In the genomic region with DNA sequence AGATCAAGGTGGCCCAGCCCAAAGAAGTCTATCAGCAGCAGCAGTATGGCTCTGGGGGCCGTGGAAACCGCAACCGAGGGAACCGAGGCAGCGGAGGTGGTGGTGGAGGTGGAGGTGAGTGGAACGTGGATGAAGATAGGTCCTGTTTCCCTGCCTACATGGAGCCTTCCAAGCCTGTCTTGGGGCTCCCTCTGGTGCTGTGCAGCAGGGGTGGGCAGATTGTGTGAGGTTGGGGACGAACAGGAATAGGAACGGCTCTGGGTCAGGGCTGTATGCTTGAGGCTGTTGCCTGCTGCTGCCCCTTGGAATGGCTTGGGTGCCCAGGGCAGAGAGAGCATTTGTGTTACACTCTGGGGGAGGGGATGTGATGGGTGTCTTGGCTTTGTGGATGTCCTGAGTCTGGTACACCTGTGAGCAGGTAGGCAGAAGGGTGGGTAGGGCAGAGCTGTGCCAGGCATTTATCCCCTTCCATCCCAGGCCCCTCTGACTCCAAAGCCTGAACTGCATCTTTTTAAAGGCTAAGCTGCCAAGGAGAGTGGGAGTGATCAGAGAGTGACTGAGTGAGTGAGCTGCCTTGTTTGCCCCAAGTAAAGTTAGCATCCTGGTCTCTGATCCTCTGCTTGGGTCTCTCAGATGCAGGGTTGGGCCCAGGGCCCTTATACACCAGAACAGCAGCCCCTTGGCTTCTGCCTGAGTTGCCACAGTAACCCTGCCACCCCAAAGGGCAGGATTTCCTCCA, we compare ENCODE assay signal across 1 cellular context.
TF ChIP-seq lines count a peak whose summit lies in the region.

No MANE protein-coding gene starts in this region.

TF ChIP-seq in H1, 55 proteins besides CTCF, POLR2A, EP300 and RAD21:
- TF ChIP-seq FOSL1 (IDR thresholded peaks at IDR 0.05; ENCODE audit: insufficient read depth, low read depth, low read length) (no peak), TBP (IDR thresholded peaks at IDR 0.05; ENCODE audit: low read depth, low read length) (no peak), SIX5 (IDR thresholded peaks at IDR 0.05; ENCODE audit: low read depth, low read length) (no peak), POU5F1 (IDR thresholded peaks at IDR 0.05; ENCODE audit: low read depth, low read length) (no peak), POLR2AphosphoS5 (IDR thresholded peaks at IDR 0.05; ENCODE audit: low read depth, low read length) (peak; percentile 83; the same call in 1 of the 2 replicates), GABPA (IDR thresholded peaks at IDR 0.05; ENCODE audit: borderline replicate concordance, insufficient read depth, low read length) (no peak), YY1 (IDR thresholded peaks at IDR 0.05; ENCODE audit: low read depth, low read length) (no peak)
- TF ChIP-seq, protein P1, sequence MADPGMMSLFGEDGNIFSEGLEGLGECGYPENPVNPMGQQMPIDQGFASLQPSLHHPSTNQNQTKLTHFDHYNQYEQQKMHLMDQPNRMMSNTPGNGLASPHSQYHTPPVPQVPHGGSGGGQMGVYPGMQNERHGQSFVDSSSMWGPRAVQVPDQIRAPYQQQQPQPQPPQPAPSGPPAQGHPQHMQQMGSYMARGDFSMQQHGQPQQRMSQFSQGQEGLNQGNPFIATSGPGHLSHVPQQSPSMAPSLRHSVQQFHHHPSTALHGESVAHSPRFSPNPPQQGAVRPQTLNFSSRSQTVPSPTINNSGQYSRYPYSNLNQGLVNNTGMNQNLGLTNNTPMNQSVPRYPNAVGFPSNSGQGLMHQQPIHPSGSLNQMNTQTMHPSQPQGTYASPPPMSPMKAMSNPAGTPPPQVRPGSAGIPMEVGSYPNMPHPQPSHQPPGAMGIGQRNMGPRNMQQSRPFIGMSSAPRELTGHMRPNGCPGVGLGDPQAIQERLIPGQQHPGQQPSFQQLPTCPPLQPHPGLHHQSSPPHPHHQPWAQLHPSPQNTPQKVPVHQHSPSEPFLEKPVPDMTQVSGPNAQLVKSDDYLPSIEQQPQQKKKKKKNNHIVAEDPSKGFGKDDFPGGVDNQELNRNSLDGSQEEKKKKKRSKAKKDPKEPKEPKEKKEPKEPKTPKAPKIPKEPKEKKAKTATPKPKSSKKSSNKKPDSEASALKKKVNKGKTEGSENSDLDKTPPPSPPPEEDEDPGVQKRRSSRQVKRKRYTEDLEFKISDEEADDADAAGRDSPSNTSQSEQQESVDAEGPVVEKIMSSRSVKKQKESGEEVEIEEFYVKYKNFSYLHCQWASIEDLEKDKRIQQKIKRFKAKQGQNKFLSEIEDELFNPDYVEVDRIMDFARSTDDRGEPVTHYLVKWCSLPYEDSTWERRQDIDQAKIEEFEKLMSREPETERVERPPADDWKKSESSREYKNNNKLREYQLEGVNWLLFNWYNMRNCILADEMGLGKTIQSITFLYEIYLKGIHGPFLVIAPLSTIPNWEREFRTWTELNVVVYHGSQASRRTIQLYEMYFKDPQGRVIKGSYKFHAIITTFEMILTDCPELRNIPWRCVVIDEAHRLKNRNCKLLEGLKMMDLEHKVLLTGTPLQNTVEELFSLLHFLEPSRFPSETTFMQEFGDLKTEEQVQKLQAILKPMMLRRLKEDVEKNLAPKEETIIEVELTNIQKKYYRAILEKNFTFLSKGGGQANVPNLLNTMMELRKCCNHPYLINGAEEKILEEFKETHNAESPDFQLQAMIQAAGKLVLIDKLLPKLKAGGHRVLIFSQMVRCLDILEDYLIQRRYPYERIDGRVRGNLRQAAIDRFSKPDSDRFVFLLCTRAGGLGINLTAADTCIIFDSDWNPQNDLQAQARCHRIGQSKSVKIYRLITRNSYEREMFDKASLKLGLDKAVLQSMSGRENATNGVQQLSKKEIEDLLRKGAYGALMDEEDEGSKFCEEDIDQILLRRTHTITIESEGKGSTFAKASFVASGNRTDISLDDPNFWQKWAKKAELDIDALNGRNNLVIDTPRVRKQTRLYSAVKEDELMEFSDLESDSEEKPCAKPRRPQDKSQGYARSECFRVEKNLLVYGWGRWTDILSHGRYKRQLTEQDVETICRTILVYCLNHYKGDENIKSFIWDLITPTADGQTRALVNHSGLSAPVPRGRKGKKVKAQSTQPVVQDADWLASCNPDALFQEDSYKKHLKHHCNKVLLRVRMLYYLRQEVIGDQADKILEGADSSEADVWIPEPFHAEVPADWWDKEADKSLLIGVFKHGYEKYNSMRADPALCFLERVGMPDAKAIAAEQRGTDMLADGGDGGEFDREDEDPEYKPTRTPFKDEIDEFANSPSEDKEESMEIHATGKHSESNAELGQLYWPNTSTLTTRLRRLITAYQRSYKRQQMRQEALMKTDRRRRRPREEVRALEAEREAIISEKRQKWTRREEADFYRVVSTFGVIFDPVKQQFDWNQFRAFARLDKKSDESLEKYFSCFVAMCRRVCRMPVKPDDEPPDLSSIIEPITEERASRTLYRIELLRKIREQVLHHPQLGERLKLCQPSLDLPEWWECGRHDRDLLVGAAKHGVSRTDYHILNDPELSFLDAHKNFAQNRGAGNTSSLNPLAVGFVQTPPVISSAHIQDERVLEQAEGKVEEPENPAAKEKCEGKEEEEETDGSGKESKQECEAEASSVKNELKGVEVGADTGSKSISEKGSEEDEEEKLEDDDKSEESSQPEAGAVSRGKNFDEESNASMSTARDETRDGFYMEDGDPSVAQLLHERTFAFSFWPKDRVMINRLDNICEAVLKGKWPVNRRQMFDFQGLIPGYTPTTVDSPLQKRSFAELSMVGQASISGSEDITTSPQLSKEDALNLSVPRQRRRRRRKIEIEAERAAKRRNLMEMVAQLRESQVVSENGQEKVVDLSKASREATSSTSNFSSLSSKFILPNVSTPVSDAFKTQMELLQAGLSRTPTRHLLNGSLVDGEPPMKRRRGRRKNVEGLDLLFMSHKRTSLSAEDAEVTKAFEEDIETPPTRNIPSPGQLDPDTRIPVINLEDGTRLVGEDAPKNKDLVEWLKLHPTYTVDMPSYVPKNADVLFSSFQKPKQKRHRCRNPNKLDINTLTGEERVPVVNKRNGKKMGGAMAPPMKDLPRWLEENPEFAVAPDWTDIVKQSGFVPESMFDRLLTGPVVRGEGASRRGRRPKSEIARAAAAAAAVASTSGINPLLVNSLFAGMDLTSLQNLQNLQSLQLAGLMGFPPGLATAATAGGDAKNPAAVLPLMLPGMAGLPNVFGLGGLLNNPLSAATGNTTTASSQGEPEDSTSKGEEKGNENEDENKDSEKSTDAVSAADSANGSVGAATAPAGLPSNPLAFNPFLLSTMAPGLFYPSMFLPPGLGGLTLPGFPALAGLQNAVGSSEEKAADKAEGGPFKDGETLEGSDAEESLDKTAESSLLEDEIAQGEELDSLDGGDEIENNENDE (IDR thresholded peaks at IDR 0.05; ENCODE audit: insufficient replicate concordance, low read length) = peak; percentile 3
TF ChIP-seq in H1: peak in this region for 2.
